ENCODE assay signal across 3 cellular contexts in the genomic region with DNA sequence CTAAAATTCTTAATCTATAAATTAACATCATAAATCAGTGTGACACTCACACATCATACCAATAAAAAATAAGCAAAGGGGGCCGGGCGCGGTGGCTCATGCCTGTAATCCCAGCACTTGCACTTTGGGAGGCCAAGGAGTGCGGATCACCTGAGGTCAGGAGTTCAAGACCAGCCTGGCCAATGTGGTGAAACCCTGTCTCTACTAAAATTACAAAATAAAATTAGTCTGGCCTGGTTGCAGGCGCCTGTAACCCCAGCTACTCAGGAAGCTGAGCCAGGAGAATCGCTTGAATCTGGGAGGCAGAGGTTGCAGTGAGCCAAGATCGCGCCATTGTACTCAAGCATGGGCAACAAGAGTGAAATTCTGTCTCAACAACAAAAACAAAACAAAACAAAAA. TPM values are rescaled to one million over a fixed set of nuclear protein-coding genes. Genes with fewer than 3 reads are reported as not detected.
"Had no signal": no experiment of that assay in that cellular context is flagged by ENCODE, and none has a peak within 500 bp of the region (broad histone marks: within the 10 kb centered on the region; RNA-seq: fewer than 3 reads in every experiment).

No MANE protein-coding gene starts in this region.

RNA-seq across cellular contexts. Expression of a gene that starts 11.3 kb away (rescaled TPM):
- total RNA-seq: activated B cell treated with CpG ODN at 0.5 μM for 24 hours; activated CD8-positive, alpha-beta T cell treated with anti-CD3 and anti-CD28 coated beads for 36 hours; activated CD8-positive, alpha-beta T cell treated with anti-CD3 and anti-CD28 coated beads, Interleukin-2, amount 10 ng/mL, durations not matched to agents 7 days and 5 days had no signal
